ENCODE assay signal across 12 cellular contexts in genomic region chr11:45920531-45921477, GRCh38. TPM values are rescaled to one million over a fixed set of nuclear protein-coding genes. Genes with fewer than 3 reads are reported as not detected.
DNase-seq lines count a peak whose midpoint lies in the region; ATAC-seq and TF ChIP-seq lines count a peak whose summit lies in the region.
"Had no signal": no experiment of that assay in that cellular context is flagged by ENCODE, and none has a peak within 500 bp of the region (broad histone marks: within the 10 kb centered on the region; RNA-seq: fewer than 3 reads in every experiment).

No MANE protein-coding gene starts in this region.

- no peaks in the 10 kb centered on the region for H3K79me2 ChIP-seq in parathyroid adenoma

- no peaks in the 10 kb centered on the region for H3K9me3 ChIP-seq in CD4-positive, CD25-positive, alpha-beta regulatory T cell (ENCODE audit: control insufficient read depth in 2 of 2, low read length in 2 of 2)
- H3K9me3 ChIP-seq in HEK293 (ENCODE audit: control insufficient read depth, insufficient read depth, low read depth, low read length) (no peaks in the 10 kb centered on the region), parathyroid adenoma (ENCODE audit: control insufficient read depth, low read length) (no peaks in the 10 kb centered on the region), gastroesophageal sphincter (no peaks in the 10 kb centered on the region), MG63 (no peaks in the 10 kb centered on the region)

- H3K36me3 Mint-ChIP-seq in CD4-positive, CD25-positive, alpha-beta regulatory T cell, result peaks cover 3% of the 10 kb centered on the region
- no peaks in the 10 kb centered on the region for H3K36me3 Mint-ChIP-seq in endothelial cell (ENCODE audit: low read depth, unreplicated experiment)
- peaks cover 4% of the 10 kb centered on the region for H3K36me3 Mint-ChIP-seq in activated CD4-positive, alpha-beta T cell treated with anti-CD3 and anti-CD28 coated beads, Interleukin-2, amount 10 ng/mL, durations not matched to agents 7 days and 5 days (ENCODE audit: low read depth)

- peak overlapping the region; percentile 76 for H2AFZ ChIP-seq in parathyroid adenoma

- H3K36me3 ChIP-seq in CD4-positive, CD25-positive, alpha-beta regulatory T cell (ENCODE audit: control insufficient read depth, insufficient read depth, low read length), result peaks cover 3% of the 10 kb centered on the region
- H3K36me3 ChIP-seq in HEK293 (ENCODE audit: control insufficient read depth in 2 of 2, insufficient read depth in 1 of 2, low read length in 2 of 2), result peaks cover 0 to 6% of the 10 kb centered on the region in 2 experiments; a peak in 1 of 3 replicates
- H3K36me3 ChIP-seq in parathyroid adenoma (ENCODE audit: control insufficient read depth, insufficient read depth, low read length), result no peaks in the 10 kb centered on the region
- peaks cover 0 to 3% of the 10 kb centered on the region in 2 donors for H3K36me3 ChIP-seq in gastroesophageal sphincter
- peaks cover 5% of the 10 kb centered on the region; the same call in 1 of the 2 replicates for H3K36me3 ChIP-seq in MG63

- H3K27ac Mint-ChIP-seq in CD4-positive, CD25-positive, alpha-beta regulatory T cell, result no peak overlapping the region
- no peak overlapping the region for H3K27ac Mint-ChIP-seq in endothelial cell (ENCODE audit: unreplicated experiment)
- H3K27ac Mint-ChIP-seq in activated CD4-positive, alpha-beta T cell treated with anti-CD3 and anti-CD28 coated beads, Interleukin-2, amount 10 ng/mL, durations not matched to agents 7 days and 5 days, result no peak overlapping the region

- DNase-seq in CD4-positive, CD25-positive, alpha-beta regulatory T cell, result no peak
- DNase-seq in endothelial cell (ENCODE audit: low spot score) (no peak), MG63 (no peak)
- DNase-seq in activated CD4-positive, alpha-beta T cell treated with anti-CD3 and anti-CD28 coated beads, Interleukin-2, amount 10 ng/mL, durations not matched to agents 7 days and 5 days, result no peak
- DNase-seq: activated naive CD4-positive, alpha-beta T cell treated with anti-CD3 and anti-CD28 coated beads, Interleukin-2, amount 50 U/mL, for 16 hours; cortex of kidney; foreskin keratinocyte had no signal

- peak overlapping the region; percentile 93 to 97 (median 94) for H3K4me3 Mint-ChIP-seq in CD4-positive, CD25-positive, alpha-beta regulatory T cell
- H3K4me3 Mint-ChIP-seq in endothelial cell (ENCODE audit: unreplicated experiment), result peak overlapping the region; percentile 44
- H3K4me3 Mint-ChIP-seq in activated CD4-positive, alpha-beta T cell treated with anti-CD3 and anti-CD28 coated beads, Interleukin-2, amount 10 ng/mL, durations not matched to agents 7 days and 5 days, result no peak overlapping the region

- TF ChIP-seq EP300 in gastroesophageal sphincter (IDR thresholded peaks at IDR 0.05), result no peak

- CTCF ChIA-PET in HEK293 (lab: Yijun Ruan, JAX), result interaction anchor here (0.7 kb wide), 1 partner anchor 1304 kb away, joined by 3 read pairs; no protein-coding TSS in a partner anchor
- CTCF ChIA-PET in activated CD4-positive, alpha-beta T cell treated with anti-CD3 and anti-CD28 coated beads, Interleukin-2, amount 10 ng/mL, durations not matched to agents 7 days and 5 days (lab: Charles Lee), result interaction anchor here (0.9 to 2.8 kb wide), 4 partner anchors 8 to 44 kb away, joined by 3 to 10 read pairs (median 3); no protein-coding TSS in a partner anchor

- ATAC-seq in CD4-positive, CD25-positive, alpha-beta regulatory T cell (ENCODE audit: low read depth in 2 of 2), result no peak
- no peak for ATAC-seq in gastroesophageal sphincter
- ATAC-seq: foreskin keratinocyte had no signal

- TF ChIP-seq CTCF in HEK293 (tag by site-specific recombination; IDR thresholded peaks at IDR 0.05) (no peak), endothelial cell (IDR thresholded peaks at IDR 0.05; ENCODE audit: unreplicated experiment) (no peak), parathyroid adenoma (IDR thresholded peaks at IDR 0.05) (no peak), gastroesophageal sphincter (IDR thresholded peaks at IDR 0.05) (no peak)

- H3K4me2 ChIP-seq in parathyroid adenoma (ENCODE audit: low read length), result peak overlapping the region; percentile 45

- peaks cover 37% of the 10 kb centered on the region for H3K27me3 Mint-ChIP-seq in CD4-positive, CD25-positive, alpha-beta regulatory T cell
- H3K27me3 Mint-ChIP-seq in endothelial cell (ENCODE audit: unreplicated experiment), result peaks cover 34% of the 10 kb centered on the region
- H3K27me3 Mint-ChIP-seq in activated CD4-positive, alpha-beta T cell treated with anti-CD3 and anti-CD28 coated beads, Interleukin-2, amount 10 ng/mL, durations not matched to agents 7 days and 5 days, result peaks cover 22% of the 10 kb centered on the region

- WGBS in gastroesophageal sphincter (ENCODE audit: low coverage in 1 of 2), 2 donors, result 94 to 100% methylated on average over 1 to 3 of the region's 6 CpGs

- H3K27me3 ChIP-seq in CD4-positive, CD25-positive, alpha-beta regulatory T cell (ENCODE audit: control insufficient read depth, insufficient read depth, low read length), result no peaks in the 10 kb centered on the region
- H3K27me3 ChIP-seq in parathyroid adenoma (ENCODE audit: control insufficient read depth, insufficient read depth, low read length), result no peaks in the 10 kb centered on the region
- peaks cover 47% of the 10 kb centered on the region for H3K27me3 ChIP-seq in gastroesophageal sphincter
- H3K27me3 ChIP-seq in MG63, result 0 out of 2 replicates have a peak, but pooled peaks cover 3% of the 10 kb centered on the region
- H3K27me3 ChIP-seq: foreskin keratinocyte had no signal

- H3K4me3 ChIP-seq in CD4-positive, CD25-positive, alpha-beta regulatory T cell (ENCODE audit: low read depth, low read length), result no peak overlapping the region
- H3K4me3 ChIP-seq in HEK293 (ENCODE audit: low read depth, low read length), result no peak overlapping the region
- H3K4me3 ChIP-seq in parathyroid adenoma (ENCODE audit: low read depth, low read length), result no peak overlapping the region
- no peak overlapping the region for H3K4me3 ChIP-seq in gastroesophageal sphincter
- H3K4me3 ChIP-seq in MG63, result no peak overlapping the region

- H3K27ac ChIP-seq in CD4-positive, CD25-positive, alpha-beta regulatory T cell (ENCODE audit: insufficient read depth, low read length, poor library complexity, severe bottlenecking), result no peak overlapping the region
- H3K27ac ChIP-seq in HEK293 (ENCODE audit: extremely low read depth, low read depth, low read length) (no peak overlapping the region), parathyroid adenoma (peak overlapping the region; percentile 87), gastroesophageal sphincter (no peak overlapping the region)
- H3K27ac ChIP-seq: foreskin keratinocyte had no signal

- peaks cover 0 to 70% (median 36%) of the 10 kb centered on the region in 4 donors for H3K4me1 Mint-ChIP-seq in CD4-positive, CD25-positive, alpha-beta regulatory T cell
- H3K4me1 Mint-ChIP-seq in endothelial cell (ENCODE audit: unreplicated experiment), result peaks cover 28% of the 10 kb centered on the region
- H3K4me1 Mint-ChIP-seq in activated CD4-positive, alpha-beta T cell treated with anti-CD3 and anti-CD28 coated beads, Interleukin-2, amount 10 ng/mL, durations not matched to agents 7 days and 5 days, result peaks cover 41% of the 10 kb centered on the region

- H3K4me1 ChIP-seq in CD4-positive, CD25-positive, alpha-beta regulatory T cell (ENCODE audit: control insufficient read depth, insufficient read depth, low read length, poor library complexity, severe bottlenecking), result peaks cover 58% of the 10 kb centered on the region
- H3K4me1 ChIP-seq in HEK293 (ENCODE audit: control insufficient read depth, insufficient read depth, low read length) (no peaks in the 10 kb centered on the region; the same call in 1 of the 2 replicates), parathyroid adenoma (peaks cover 5% of the 10 kb centered on the region), gastroesophageal sphincter (peaks cover 0 to 46% (median 25%) of the 10 kb centered on the region in 3 donors)

- POLR2A ChIA-PET in HEK293 (lab: Yijun Ruan, JAX), result no interaction called here
- POLR2A ChIA-PET in activated CD4-positive, alpha-beta T cell treated with anti-CD3 and anti-CD28 coated beads, Interleukin-2, amount 10 ng/mL, durations not matched to agents 7 days and 5 days (lab: Charles Lee), result no interaction called here

- H3K9me3 Mint-ChIP-seq in CD4-positive, CD25-positive, alpha-beta regulatory T cell, result peaks cover 0 to 2% (median 0%) of the 10 kb centered on the region in 7 donors
- H3K9me3 Mint-ChIP-seq in endothelial cell (ENCODE audit: unreplicated experiment), result no peaks in the 10 kb centered on the region
- no peaks in the 10 kb centered on the region for H3K9me3 Mint-ChIP-seq in activated CD4-positive, alpha-beta T cell treated with anti-CD3 and anti-CD28 coated beads, Interleukin-2, amount 10 ng/mL, durations not matched to agents 7 days and 5 days

- no peak for TF ChIP-seq POLR2A in gastroesophageal sphincter (IDR thresholded peaks at IDR 0.05)

- H3K9ac ChIP-seq in parathyroid adenoma, result no peak overlapping the region

RNA-seq across cellular contexts. Expression of gene LARGE2, which starts 1.7 kb away (rescaled TPM):
- 4.2 TPM for total RNA-seq in CD4-positive, CD25-positive, alpha-beta regulatory T cell
- 1 to 10 TPM in 2 of 4 donors, under 1 TPM in 2; 0.65 to 3.4 (median 1.2) TPM for polyA plus RNA-seq in CD4-positive, CD25-positive, alpha-beta regulatory T cell
- total RNA-seq in endothelial cell (ENCODE audit: unreplicated experiment), result 0.95 TPM
- 1 to 10 TPM in 1 of 4 donors, not detected in 3; 2.5 TPM for total RNA-seq in gastroesophageal sphincter
- under 1 TPM; 0.40 to 0.44 TPM for total RNA-seq in activated CD4-positive, alpha-beta T cell treated with anti-CD3 and anti-CD28 coated beads, Interleukin-2, amount 10 ng/mL, durations not matched to agents 7 days and 5 days
- not detected in 2 replicates for total RNA-seq in MG63 (2014; rRNA removed; shearing (Covaris generic); ENCODE audit: low replicate concordance)
- total RNA-seq: lung microvascular endothelial cell, skeletal muscle tissue had no signal

RNA-seq across cellular contexts. Expression of gene PEX16, which starts 3.1 kb away (rescaled TPM):
- 64.1 TPM for total RNA-seq in CD4-positive, CD25-positive, alpha-beta regulatory T cell
- 10 to 100 TPM; 52.6 to 62.0 (median 59.3) TPM for polyA plus RNA-seq in CD4-positive, CD25-positive, alpha-beta regulatory T cell
- total RNA-seq in endothelial cell (ENCODE audit: unreplicated experiment), result 28.1 TPM
- total RNA-seq in gastroesophageal sphincter, result 10 to 100 TPM; 20.0 to 26.7 (median 21.3) TPM
- 10 to 100 TPM; 47.1 to 51.1 TPM for total RNA-seq in activated CD4-positive, alpha-beta T cell treated with anti-CD3 and anti-CD28 coated beads, Interleukin-2, amount 10 ng/mL, durations not matched to agents 7 days and 5 days
- 20.5 and 31.6 TPM in 2 replicates for total RNA-seq in MG63 (2014; rRNA removed; shearing (Covaris generic); ENCODE audit: low replicate concordance)

RNA-seq across cellular contexts. Expression of gene FREY1, which starts 13.7 kb away (rescaled TPM):
- total RNA-seq in CD4-positive, CD25-positive, alpha-beta regulatory T cell, result 1.8 TPM
- not detected for polyA plus RNA-seq in CD4-positive, CD25-positive, alpha-beta regulatory T cell
- total RNA-seq in endothelial cell (ENCODE audit: unreplicated experiment) (1.1 TPM), gastroesophageal sphincter (1 to 10 TPM in 1 of 4 donors, under 1 TPM in 1, not detected in 2; 0.54 to 2.3 TPM)
- 1 to 10 TPM; 3.2 to 3.9 TPM for total RNA-seq in activated CD4-positive, alpha-beta T cell treated with anti-CD3 and anti-CD28 coated beads, Interleukin-2, amount 10 ng/mL, durations not matched to agents 7 days and 5 days
- 0.72 and 5.0 TPM in 2 replicates for total RNA-seq in MG63 (2014; rRNA removed; shearing (Covaris generic); ENCODE audit: low replicate concordance)

RNA-seq across cellular contexts. Expression of gene MAPK8IP1, which starts 35.4 kb away (rescaled TPM):
- total RNA-seq in CD4-positive, CD25-positive, alpha-beta regulatory T cell, result 4.1 TPM
- under 1 TPM in 1 of 4 donors, not detected in 3; 0.18 TPM for polyA plus RNA-seq in CD4-positive, CD25-positive, alpha-beta regulatory T cell
- total RNA-seq in endothelial cell (ENCODE audit: unreplicated experiment) (3.7 TPM), gastroesophageal sphincter (10 to 100 TPM in 3 of 4 donors, 1 to 10 TPM in 1; 9.8 to 17.5 (median 13.8) TPM)
- total RNA-seq in activated CD4-positive, alpha-beta T cell treated with anti-CD3 and anti-CD28 coated beads, Interleukin-2, amount 10 ng/mL, durations not matched to agents 7 days and 5 days, result under 1 TPM; 0.56 to 0.64 TPM
- total RNA-seq in MG63 (2014; rRNA removed; shearing (Covaris generic); ENCODE audit: low replicate concordance), result 2.6 and 15.5 TPM in 2 replicates
